ENCODE assay signal across 9 cellular contexts in the genomic region with DNA sequence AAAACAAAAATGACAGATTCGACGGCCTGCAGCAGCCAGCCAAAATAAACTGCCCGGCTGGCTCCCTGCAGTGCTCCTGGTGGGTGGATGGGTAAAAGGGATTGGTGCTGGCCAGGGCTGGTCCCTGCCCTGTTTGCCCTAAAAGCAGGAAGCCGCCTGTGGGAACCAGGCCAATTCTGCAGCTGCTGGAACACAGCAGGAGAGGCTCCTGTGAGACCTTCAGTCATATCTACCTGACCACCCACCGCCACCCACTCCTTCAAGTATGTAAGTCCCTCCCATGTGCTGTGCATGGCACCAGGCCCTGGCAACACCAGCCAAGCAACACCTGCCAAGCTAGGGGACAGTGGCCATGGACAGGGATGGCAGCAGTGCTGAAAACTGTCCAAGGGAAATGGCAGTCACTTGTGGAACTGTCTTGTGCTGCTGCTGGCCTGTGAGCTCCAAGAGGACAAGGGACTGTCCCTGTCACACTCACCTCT. TPM values are rescaled to one million over a fixed set of nuclear protein-coding genes. Genes with fewer than 3 reads are reported as not detected.
DNase-seq lines count a peak whose midpoint lies in the region; ATAC-seq and TF ChIP-seq lines count a peak whose summit lies in the region.
"Had no signal": no experiment of that assay in that cellular context is flagged by ENCODE, and none has a peak within 500 bp of the region (broad histone marks: within the 10 kb centered on the region; RNA-seq: fewer than 3 reads in every experiment).

No MANE protein-coding gene starts in this region.

- DNase-seq in NCI-H1105 treated with DMSO at 0.1 percent for 48 hours (lab: John Stamatoyannopoulos, UW) (peak; percentile 53), NCI-H1105 (lab: John Stamatoyannopoulos, UW) (no peak), left lobe of liver (ENCODE audit: low spot score) (peak; percentile 97), upper lobe of left lung (peak in 1 of 2 donors; percentile 53), erythroblast (lab: John Stamatoyannopoulos, UW) (no peak), nucleus accumbens (lab: John Stamatoyannopoulos, UW) (no peak)
- DNase-seq in stimulated activated CD4-positive, alpha-beta T cell treated with anti-CD3 and anti-CD28 coated beads, Interleukin-12 subunit alpha, Interleukin-12 subunit beta, amount 100 ng/mL, for 4 hours, result no peak
- DNase-seq: activated effector memory CD4-positive, alpha-beta T cell treated with Interleukin-2 at 50 U/mL for 16 hours had no signal

- H3K4me3 Mint-ChIP-seq in brain, result no peak overlapping the region

- H3K9me3 Mint-ChIP-seq in brain, result no peaks in the 10 kb centered on the region

- no peaks in the 10 kb centered on the region for H3K36me3 Mint-ChIP-seq in brain

- H3K36me3 ChIP-seq in upper lobe of left lung, result peaks cover 7 to 29% (median 16%) of the 10 kb centered on the region in 4 donors

- H3K4me1 ChIP-seq in upper lobe of left lung, result peaks cover 36 to 54% (median 37%) of the 10 kb centered on the region in 4 donors

- peak overlapping the region in 3 of 5 experiments; percentile 37 to 88 (median 49) for H3K27ac Mint-ChIP-seq in brain

- peak overlapping the region in 3 of 4 donors; percentile 69 to 77 (median 73) for H3K27ac ChIP-seq in upper lobe of left lung

- H3K4me1 Mint-ChIP-seq in brain, result peaks cover 100% of the 10 kb centered on the region

- no peak overlapping the region for H3K4me3 ChIP-seq in upper lobe of left lung

- H3K27me3 ChIP-seq in upper lobe of left lung, result no peaks in the 10 kb centered on the region

- no peak for TF ChIP-seq POLR2A in upper lobe of left lung (IDR thresholded peaks at IDR 0.05)
- TF ChIP-seq POLR2A in erythroblast (IDR thresholded peaks at IDR 0.05; ENCODE audit: low read length), result no peak

- TF ChIP-seq EP300 in upper lobe of left lung (IDR thresholded peaks at IDR 0.05), result no peak

- 38 to 58% methylated on average over 5 of the region's 5 CpGs for WGBS in upper lobe of left lung, 2 donors

- no peaks in the 10 kb centered on the region for H3K9me3 ChIP-seq in upper lobe of left lung

- no peaks in the 10 kb centered on the region for H3K27me3 Mint-ChIP-seq in brain

- TF ChIP-seq CTCF in brain (conservative IDR thresholded peaks at IDR 0.05) (no peak), upper lobe of left lung (IDR thresholded peaks at IDR 0.05) (no peak)

- peak; percentile 86 for ATAC-seq in left lobe of liver
- ATAC-seq in upper lobe of left lung (ENCODE audit: low FRiP score in 2 of 2), result peak in 1 of 2 donors; percentile 12

RNA-seq across cellular contexts. Expression of a gene that starts 48.7 kb away (rescaled TPM):
- polyA plus RNA-seq in brain (ENCODE audit: insufficient read depth, low read depth, low replicate concordance), result 35.7 TPM
- total RNA-seq in left lobe of liver (20.2 TPM), upper lobe of left lung (10 to 100 TPM; 25.9 to 60.8 (median 41.9) TPM)

Comparison
In these comparisons a context has a peak if more than half of its experiments do, and no peak if none do; other contexts are left out.
1. DNase-seq: peak in NCI-H1105 treated with DMSO at 0.1 percent for 48 hours (single experiment) and left lobe of liver (single experiment); none in NCI-H1105 (single experiment), stimulated activated CD4-positive, alpha-beta T cell treated with anti-CD3 and anti-CD28 coated beads, Interleukin-12 subunit alpha, Interleukin-12 subunit beta, amount 100 ng/mL, for 4 hours (single experiment), erythroblast (0 of 2) and nucleus accumbens (0 of 56).